1 cellular context compared by ENCODE assay signal in the genomic region with DNA sequence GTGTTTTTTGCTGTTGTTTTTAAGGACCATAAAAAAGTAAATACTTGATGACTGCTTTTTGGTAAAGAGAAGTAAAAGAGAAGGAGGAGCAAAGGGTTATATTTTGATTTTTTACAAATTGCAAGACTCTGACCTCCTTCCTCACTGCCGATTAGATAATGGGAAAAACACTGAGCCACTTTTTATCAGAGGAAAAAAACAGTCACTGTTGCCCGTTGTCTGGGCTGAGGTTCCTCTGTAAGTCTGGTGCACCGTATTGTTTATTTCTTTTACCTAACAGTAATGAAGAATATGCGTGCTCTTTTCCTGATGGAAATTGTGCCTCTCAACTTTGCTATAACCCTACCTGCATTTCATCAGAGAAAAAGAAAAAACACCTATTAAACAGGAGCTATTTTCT.
TF ChIP-seq lines count a peak whose summit lies in the region.

No MANE protein-coding gene starts in this region.

TF ChIP-seq in endothelial cell of umbilical vein, 7 proteins besides CTCF, POLR2A, EP300 and RAD21:
- TF ChIP-seq EZH2 (IDR thresholded peaks at IDR 0.05; ENCODE audit: borderline replicate concordance, low read depth, low read length, severe bottlenecking): no peak
- TF ChIP-seq POLR2AphosphoS5 (IDR thresholded peaks at IDR 0.05; ENCODE audit: insufficient read depth, low read depth, low read length): no peak
- TF ChIP-seq GATA2 (IDR thresholded peaks at IDR 0.05; ENCODE audit: insufficient read depth, insufficient read length, low read depth, low read length): no peak
- TF ChIP-seq JUN (IDR thresholded peaks at IDR 0.05; ENCODE audit: borderline replicate concordance, insufficient read depth, insufficient read length, low read depth): no peak
- no peak for TF ChIP-seq MYC (IDR thresholded peaks at IDR 0.05; ENCODE audit: low read depth, low read length)
- TF ChIP-seq, protein P1, sequence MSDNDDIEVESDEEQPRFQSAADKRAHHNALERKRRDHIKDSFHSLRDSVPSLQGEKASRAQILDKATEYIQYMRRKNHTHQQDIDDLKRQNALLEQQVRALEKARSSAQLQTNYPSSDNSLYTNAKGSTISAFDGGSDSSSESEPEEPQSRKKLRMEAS (IDR thresholded peaks at IDR 0.05; ENCODE audit: insufficient read depth, insufficient read length): no peak
- TF ChIP-seq FOS (IDR thresholded peaks at IDR 0.05; ENCODE audit: borderline replicate concordance, insufficient read depth, low read length): no peak
TF ChIP-seq in endothelial cell of umbilical vein: peak in this region for 0.
